ENCODE assay signal across 11 cellular contexts in genomic region chr1:168580290-168580689, GRCh38. TPM values are rescaled to one million over a fixed set of nuclear protein-coding genes. Genes with fewer than 3 reads are reported as not detected.
A peak's percentile ranks its signal among the peaks of the same experiment; 100 is the strongest.
DNase-seq lines count a peak whose midpoint lies in the region; ATAC-seq, FAIRE-seq and TF ChIP-seq lines count a peak whose summit lies in the region.
"Not testable (repeated sequence)": the region's sequence is repeated elsewhere in the genome, so short reads cannot be mapped to it uniquely, and the experiment has no call there.
"Had no signal": no experiment of that assay in that cellular context is flagged by ENCODE, and none has a peak within 500 bp of the region (broad histone marks: within the 10 kb centered on the region; RNA-seq: fewer than 3 reads in every experiment).

No MANE protein-coding gene starts in this region.

- ATAC-seq in activated CD8-positive, alpha-beta T cell treated with anti-CD3 and anti-CD28 coated beads for 36 hours = not testable (repeated sequence)
- peak; percentile 79 for ATAC-seq in activated T-helper 17 cell treated with anti-CD3 and anti-CD28 coated beads, Interleukin-2, amount 50 U/mL, for 72 hours (replicated peaks)
- peak; percentile 41 for ATAC-seq in activated naive CD8-positive, alpha-beta T cell treated with anti-CD3 and anti-CD28 coated beads, Interleukin-2, amount 50 U/mL, for 24 hours
- peak; percentile 88 for ATAC-seq in stimulated activated effector memory CD8-positive, alpha-beta T cell treated with anti-CD3 and anti-CD28 coated beads, Interleukin-12 subunit alpha, Interleukin-12 subunit beta, amount 100 ng/mL, for 72 hours

- H3K9me3 Mint-ChIP-seq in activated CD8-positive, alpha-beta T cell treated with anti-CD3 and anti-CD28 coated beads for 36 hours; activated T-helper 17 cell treated with anti-CD3 and anti-CD28 coated beads, Interleukin-2, amount 50 U/mL, for 72 hours; activated naive CD8-positive, alpha-beta T cell treated with anti-CD3 and anti-CD28 coated beads, Interleukin-2, amount 50 U/mL, for 24 hours; immature natural killer cell; stimulated activated effector memory CD8-positive, alpha-beta T cell treated with anti-CD3 and anti-CD28 coated beads, Interleukin-12 subunit alpha, Interleukin-12 subunit beta, amount 100 ng/mL, for 72 hours: not testable (repeated sequence)

- not testable (repeated sequence) for TF ChIP-seq POLR2A in GM12892 (IDR thresholded peaks at IDR 0.05; ENCODE audit: low read depth, low read length)

- H3K27me3 Mint-ChIP-seq in activated CD8-positive, alpha-beta T cell treated with anti-CD3 and anti-CD28 coated beads for 36 hours; activated T-helper 17 cell treated with anti-CD3 and anti-CD28 coated beads, Interleukin-2, amount 50 U/mL, for 72 hours; activated naive CD8-positive, alpha-beta T cell treated with anti-CD3 and anti-CD28 coated beads, Interleukin-2, amount 50 U/mL, for 24 hours; immature natural killer cell (ENCODE audit: low read depth in 3 of 3): not testable (repeated sequence)

- POLR2A ChIA-PET in activated CD8-positive, alpha-beta T cell treated with anti-CD3 and anti-CD28 coated beads for 36 hours (lab: Charles Lee) = interaction anchor here (1.4 to 1.8 kb wide), 2 partner anchors 103 to 139 kb away, joined by 3 to 4 read pairs; no protein-coding TSS in a partner anchor

- H3K4me3 Mint-ChIP-seq in activated CD8-positive, alpha-beta T cell treated with anti-CD3 and anti-CD28 coated beads for 36 hours = peak overlapping the region; percentile 72
- H3K4me3 Mint-ChIP-seq in activated T-helper 17 cell treated with anti-CD3 and anti-CD28 coated beads, Interleukin-2, amount 50 U/mL, for 72 hours = not testable (repeated sequence)
- peak overlapping the region; percentile 93 for H3K4me3 Mint-ChIP-seq in activated naive CD8-positive, alpha-beta T cell treated with anti-CD3 and anti-CD28 coated beads, Interleukin-2, amount 50 U/mL, for 24 hours
- H3K4me3 Mint-ChIP-seq in immature natural killer cell = peak overlapping the region in 4 of 5 donors; percentile 67 to 90 (median 78)
- peak overlapping the region; percentile 64 for H3K4me3 Mint-ChIP-seq in stimulated activated effector memory CD8-positive, alpha-beta T cell treated with anti-CD3 and anti-CD28 coated beads, Interleukin-12 subunit alpha, Interleukin-12 subunit beta, amount 100 ng/mL, for 72 hours

- peaks cover 21% of the 10 kb centered on the region for H3K4me1 Mint-ChIP-seq in activated CD8-positive, alpha-beta T cell treated with anti-CD3 and anti-CD28 coated beads for 36 hours (ENCODE audit: low read depth)
- not testable (repeated sequence) for H3K4me1 Mint-ChIP-seq in activated T-helper 17 cell treated with anti-CD3 and anti-CD28 coated beads, Interleukin-2, amount 50 U/mL, for 72 hours
- peaks cover 24% of the 10 kb centered on the region for H3K4me1 Mint-ChIP-seq in activated naive CD8-positive, alpha-beta T cell treated with anti-CD3 and anti-CD28 coated beads, Interleukin-2, amount 50 U/mL, for 24 hours
- H3K4me1 Mint-ChIP-seq in immature natural killer cell = peaks cover 30 to 54% of the 10 kb centered on the region in 2 donors
- peaks cover 17% of the 10 kb centered on the region for H3K4me1 Mint-ChIP-seq in stimulated activated effector memory CD8-positive, alpha-beta T cell treated with anti-CD3 and anti-CD28 coated beads, Interleukin-12 subunit alpha, Interleukin-12 subunit beta, amount 100 ng/mL, for 72 hours

- FAIRE-seq in GM12892 (lab: Jason Lieb, UNC) = peak; percentile 46

- intact Hi-C loops in activated CD8-positive, alpha-beta T cell treated with anti-CD3 and anti-CD28 coated beads for 36 hours (cut with micrococcal nuclease) = loop anchor here (10.0 kb wide), 1 partner anchor 235 kb away; no protein-coding TSS in a partner anchor

- H3K27ac Mint-ChIP-seq in activated CD8-positive, alpha-beta T cell treated with anti-CD3 and anti-CD28 coated beads for 36 hours = peak overlapping the region; percentile 58
- not testable (repeated sequence) for H3K27ac Mint-ChIP-seq in activated T-helper 17 cell treated with anti-CD3 and anti-CD28 coated beads, Interleukin-2, amount 50 U/mL, for 72 hours; stimulated activated effector memory CD8-positive, alpha-beta T cell treated with anti-CD3 and anti-CD28 coated beads, Interleukin-12 subunit alpha, Interleukin-12 subunit beta, amount 100 ng/mL, for 72 hours
- H3K27ac Mint-ChIP-seq in activated naive CD8-positive, alpha-beta T cell treated with anti-CD3 and anti-CD28 coated beads, Interleukin-2, amount 50 U/mL, for 24 hours = peak overlapping the region; percentile 76
- peak overlapping the region in 4 of 6 donors; percentile 49 to 78 (median 68) for H3K27ac Mint-ChIP-seq in immature natural killer cell

- not testable (repeated sequence) for TF ChIP-seq CTCF in activated CD8-positive, alpha-beta T cell treated with anti-CD3 and anti-CD28 coated beads for 36 hours (IDR thresholded peaks at IDR 0.05)

- CTCF ChIA-PET in activated CD8-positive, alpha-beta T cell treated with anti-CD3 and anti-CD28 coated beads for 36 hours (lab: Charles Lee) = interaction anchor here (0.8 kb wide), 1 partner anchor 237 kb away, joined by 3 read pairs; no protein-coding TSS in a partner anchor

- peaks cover 34% of the 10 kb centered on the region for H3K36me3 Mint-ChIP-seq in activated CD8-positive, alpha-beta T cell treated with anti-CD3 and anti-CD28 coated beads for 36 hours (ENCODE audit: low read depth)
- not testable (repeated sequence) for H3K36me3 Mint-ChIP-seq in activated T-helper 17 cell treated with anti-CD3 and anti-CD28 coated beads, Interleukin-2, amount 50 U/mL, for 72 hours (ENCODE audit: low read depth)
- peaks cover 48% of the 10 kb centered on the region for H3K36me3 Mint-ChIP-seq in activated naive CD8-positive, alpha-beta T cell treated with anti-CD3 and anti-CD28 coated beads, Interleukin-2, amount 50 U/mL, for 24 hours (ENCODE audit: low read depth)
- H3K36me3 Mint-ChIP-seq in immature natural killer cell = peaks cover 0 to 22% (median 4%) of the 10 kb centered on the region in 3 donors
- H3K36me3 Mint-ChIP-seq in stimulated activated effector memory CD8-positive, alpha-beta T cell treated with anti-CD3 and anti-CD28 coated beads, Interleukin-12 subunit alpha, Interleukin-12 subunit beta, amount 100 ng/mL, for 72 hours = peaks cover 16% of the 10 kb centered on the region

- DNase-seq in GM12892 (ENCODE audit: insufficient read length); activated naive CD8-positive, alpha-beta T cell treated with anti-CD3 and anti-CD28 coated beads, Interleukin-2, amount 50 U/mL, for 24 hours; immature natural killer cell; stimulated activated effector memory CD8-positive, alpha-beta T cell treated with anti-CD3 and anti-CD28 coated beads, Interleukin-12 subunit alpha, Interleukin-12 subunit beta, amount 100 ng/mL, for 72 hours (ENCODE audit: low spot score in 2 of 2): not testable (repeated sequence)
- peak; percentile 27 for DNase-seq in activated CD8-positive, alpha-beta T cell treated with anti-CD3 and anti-CD28 coated beads for 36 hours

RNA-seq across cellular contexts. Expression of gene XCL1, which starts 3.9 kb away (rescaled TPM):
- 2.0 TPM for polyA plus RNA-seq in GM12892 (2012; ENCODE audit: missing spikeins)
- total RNA-seq in activated CD8-positive, alpha-beta T cell treated with anti-CD3 and anti-CD28 coated beads for 36 hours = 100 to 1,000 TPM; 106 to 114 TPM
- total RNA-seq in activated T-helper 17 cell treated with anti-CD3 and anti-CD28 coated beads, Interleukin-2, amount 50 U/mL, for 72 hours = under 1 TPM in 1 of 2 donors, not detected in 1; 0.50 TPM
- 100 to 1,000 TPM in 1 of 3 donors, 10 to 100 TPM in 2; 40.1 to 123 (median 59.8) TPM for polyA plus RNA-seq in immature natural killer cell
- total RNA-seq: A172, B cell, G401, GM23338, HT1080 had no signal

RNA-seq across cellular contexts. Expression of gene XCL2, which starts 36.5 kb away (rescaled TPM):
- not detected for polyA plus RNA-seq in GM12892 (2012; ENCODE audit: missing spikeins)
- 100 to 1,000 TPM; 188 to 191 TPM for total RNA-seq in activated CD8-positive, alpha-beta T cell treated with anti-CD3 and anti-CD28 coated beads for 36 hours
- total RNA-seq in activated T-helper 17 cell treated with anti-CD3 and anti-CD28 coated beads, Interleukin-2, amount 50 U/mL, for 72 hours = not detected
- polyA plus RNA-seq in immature natural killer cell = 1,000 to 10,000 TPM in 1 of 3 donors, 100 to 1,000 TPM in 2; 537 to 1,283 (median 719) TPM
- total RNA-seq: A172, B cell, G401, GM23338, HT1080 had no signal
- polyA plus RNA-seq: GM23338 had no signal

Comparison
In these comparisons a context has a peak if more than half of its experiments do, and no peak if none do; other contexts are left out.
1. RNA of gene XCL1, which starts 3.9 kb away (total RNA-seq): 106 to 114 TPM in activated CD8-positive, alpha-beta T cell treated with anti-CD3 and anti-CD28 coated beads for 36 hours; 0.50 TPM in activated T-helper 17 cell treated with anti-CD3 and anti-CD28 coated beads, Interleukin-2, amount 50 U/mL, for 72 hours; every median in the first group is over 10 times any median in the second.
2. RNA of gene XCL2, which starts 36.5 kb away (total RNA-seq): 188 to 191 TPM in activated CD8-positive, alpha-beta T cell treated with anti-CD3 and anti-CD28 coated beads for 36 hours; not detected in activated T-helper 17 cell treated with anti-CD3 and anti-CD28 coated beads, Interleukin-2, amount 50 U/mL, for 72 hours; every median in the first group is over 100 times any median in the second.